ENCODE assay signal across 1 cellular context in the genomic region with DNA sequence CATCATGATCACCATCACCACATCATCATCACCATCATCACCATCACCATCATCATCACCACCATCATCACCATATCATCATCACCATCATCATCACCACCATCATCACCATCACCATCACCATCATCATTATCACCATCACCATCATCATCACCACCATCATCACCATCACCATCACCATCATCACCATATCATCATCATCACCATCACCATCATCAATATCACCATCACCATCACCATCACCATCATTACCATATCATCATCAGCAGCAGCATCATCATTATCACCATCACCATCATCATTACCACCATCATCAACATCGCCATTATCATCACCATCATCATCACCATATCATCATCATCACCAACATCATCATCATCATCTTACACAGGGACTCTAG.
TF ChIP-seq lines count a peak whose summit lies in the region.

No MANE protein-coding gene starts in this region.

TF ChIP-seq in HEK293, 187 proteins besides CTCF, POLR2A, EP300 and RAD21 (continued from another document and continues in another):
- TF ChIP-seq, protein P1, sequence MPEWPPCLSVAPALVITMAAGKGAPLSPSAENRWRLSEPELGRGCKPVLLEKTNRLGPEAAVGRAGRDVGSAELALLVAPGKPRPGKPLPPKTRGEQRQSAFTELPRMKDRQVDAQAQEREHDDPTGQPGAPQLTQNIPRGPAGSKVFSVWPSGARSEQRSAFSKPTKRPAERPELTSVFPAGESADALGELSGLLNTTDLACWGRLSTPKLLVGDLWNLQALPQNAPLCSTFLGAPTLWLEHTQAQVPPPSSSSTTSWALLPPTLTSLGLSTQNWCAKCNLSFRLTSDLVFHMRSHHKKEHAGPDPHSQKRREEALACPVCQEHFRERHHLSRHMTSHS (tag by site-specific recombination; IDR thresholded peaks at IDR 0.05), result peak; percentile 32
- TF ChIP-seq, protein P2, sequence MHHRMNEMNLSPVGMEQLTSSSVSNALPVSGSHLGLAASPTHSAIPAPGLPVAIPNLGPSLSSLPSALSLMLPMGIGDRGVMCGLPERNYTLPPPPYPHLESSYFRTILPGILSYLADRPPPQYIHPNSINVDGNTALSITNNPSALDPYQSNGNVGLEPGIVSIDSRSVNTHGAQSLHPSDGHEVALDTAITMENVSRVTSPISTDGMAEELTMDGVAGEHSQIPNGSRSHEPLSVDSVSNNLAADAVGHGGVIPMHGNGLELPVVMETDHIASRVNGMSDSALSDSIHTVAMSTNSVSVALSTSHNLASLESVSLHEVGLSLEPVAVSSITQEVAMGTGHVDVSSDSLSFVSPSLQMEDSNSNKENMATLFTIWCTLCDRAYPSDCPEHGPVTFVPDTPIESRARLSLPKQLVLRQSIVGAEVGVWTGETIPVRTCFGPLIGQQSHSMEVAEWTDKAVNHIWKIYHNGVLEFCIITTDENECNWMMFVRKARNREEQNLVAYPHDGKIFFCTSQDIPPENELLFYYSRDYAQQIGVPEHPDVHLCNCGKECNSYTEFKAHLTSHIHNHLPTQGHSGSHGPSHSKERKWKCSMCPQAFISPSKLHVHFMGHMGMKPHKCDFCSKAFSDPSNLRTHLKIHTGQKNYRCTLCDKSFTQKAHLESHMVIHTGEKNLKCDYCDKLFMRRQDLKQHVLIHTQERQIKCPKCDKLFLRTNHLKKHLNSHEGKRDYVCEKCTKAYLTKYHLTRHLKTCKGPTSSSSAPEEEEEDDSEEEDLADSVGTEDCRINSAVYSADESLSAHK (tag by site-specific recombination; IDR thresholded peaks at IDR 0.05), result no peak
- TF ChIP-seq, protein P3, sequence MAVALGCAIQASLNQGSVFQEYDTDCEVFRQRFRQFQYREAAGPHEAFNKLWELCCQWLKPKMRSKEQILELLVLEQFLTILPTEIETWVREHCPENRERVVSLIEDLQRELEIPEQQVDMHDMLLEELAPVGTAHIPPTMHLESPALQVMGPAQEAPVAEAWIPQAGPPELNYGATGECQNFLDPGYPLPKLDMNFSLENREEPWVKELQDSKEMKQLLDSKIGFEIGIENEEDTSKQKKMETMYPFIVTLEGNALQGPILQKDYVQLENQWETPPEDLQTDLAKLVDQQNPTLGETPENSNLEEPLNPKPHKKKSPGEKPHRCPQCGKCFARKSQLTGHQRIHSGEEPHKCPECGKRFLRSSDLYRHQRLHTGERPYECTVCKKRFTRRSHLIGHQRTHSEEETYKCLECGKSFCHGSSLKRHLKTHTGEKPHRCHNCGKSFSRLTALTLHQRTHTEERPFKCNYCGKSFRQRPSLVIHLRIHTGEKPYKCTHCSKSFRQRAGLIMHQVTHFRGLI (tag by site-specific recombination; IDR thresholded peaks at IDR 0.05), result no peak
- TF ChIP-seq ZNF121 (tag by site-specific recombination; IDR thresholded peaks at IDR 0.05) (no peak), ZNF791 (tag by site-specific recombination; IDR thresholded peaks at IDR 0.05) (no peak), ZNF677 (tag by site-specific recombination; IDR thresholded peaks at IDR 0.05) (no peak), ZNF830 (tag by site-specific recombination; IDR thresholded peaks at IDR 0.05; ENCODE audit: low read depth) (no peak), ZNF571 (tag by site-specific recombination; IDR thresholded peaks at IDR 0.05) (0 out of 2 replicates have a peak, but pooled peaks have one; percentile 66), ZNF174 (tag by site-specific recombination; IDR thresholded peaks at IDR 0.05) (no peak), ZNF707 (tag by site-specific recombination; IDR thresholded peaks at IDR 0.05) (peak; percentile 63), ZNF514 (tag by site-specific recombination; IDR thresholded peaks at IDR 0.05) (peak; percentile 78), TCF7L2 (IDR thresholded peaks at IDR 0.05; ENCODE audit: borderline replicate concordance, low read depth, low read length) (no peak), ZNF510 (tag by site-specific recombination; IDR thresholded peaks at IDR 0.05; ENCODE audit: insufficient replicate concordance) (no peak), ZNF239 (tag by site-specific recombination; IDR thresholded peaks at IDR 0.05) (no peak), ZBTB17 (tag by site-specific recombination; IDR thresholded peaks at IDR 0.05) (no peak), ZNF776 (tag by site-specific recombination; IDR thresholded peaks at IDR 0.05; ENCODE audit: borderline replicate concordance) (no peak), ZNF211 (tag by site-specific recombination; IDR thresholded peaks at IDR 0.05; ENCODE audit: low read depth) (no peak), ZNF768 (tag by site-specific recombination; IDR thresholded peaks at IDR 0.05) (no peak), OVOL3 (tag by site-specific recombination; IDR thresholded peaks at IDR 0.05) (no peak), ZNF16 (tag by site-specific recombination; IDR thresholded peaks at IDR 0.05; ENCODE audit: low read depth) (no peak), ZNF48 (tag by site-specific recombination; IDR thresholded peaks at IDR 0.05) (no peak), ZNF658 (tag by site-specific recombination; IDR thresholded peaks at IDR 0.05) (peak; percentile 96)
- TF ChIP-seq, protein P4, sequence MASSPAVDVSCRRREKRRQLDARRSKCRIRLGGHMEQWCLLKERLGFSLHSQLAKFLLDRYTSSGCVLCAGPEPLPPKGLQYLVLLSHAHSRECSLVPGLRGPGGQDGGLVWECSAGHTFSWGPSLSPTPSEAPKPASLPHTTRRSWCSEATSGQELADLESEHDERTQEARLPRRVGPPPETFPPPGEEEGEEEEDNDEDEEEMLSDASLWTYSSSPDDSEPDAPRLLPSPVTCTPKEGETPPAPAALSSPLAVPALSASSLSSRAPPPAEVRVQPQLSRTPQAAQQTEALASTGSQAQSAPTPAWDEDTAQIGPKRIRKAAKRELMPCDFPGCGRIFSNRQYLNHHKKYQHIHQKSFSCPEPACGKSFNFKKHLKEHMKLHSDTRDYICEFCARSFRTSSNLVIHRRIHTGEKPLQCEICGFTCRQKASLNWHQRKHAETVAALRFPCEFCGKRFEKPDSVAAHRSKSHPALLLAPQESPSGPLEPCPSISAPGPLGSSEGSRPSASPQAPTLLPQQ (tag by site-specific recombination; IDR thresholded peaks at IDR 0.05), result no peak
- TF ChIP-seq, protein P5, sequence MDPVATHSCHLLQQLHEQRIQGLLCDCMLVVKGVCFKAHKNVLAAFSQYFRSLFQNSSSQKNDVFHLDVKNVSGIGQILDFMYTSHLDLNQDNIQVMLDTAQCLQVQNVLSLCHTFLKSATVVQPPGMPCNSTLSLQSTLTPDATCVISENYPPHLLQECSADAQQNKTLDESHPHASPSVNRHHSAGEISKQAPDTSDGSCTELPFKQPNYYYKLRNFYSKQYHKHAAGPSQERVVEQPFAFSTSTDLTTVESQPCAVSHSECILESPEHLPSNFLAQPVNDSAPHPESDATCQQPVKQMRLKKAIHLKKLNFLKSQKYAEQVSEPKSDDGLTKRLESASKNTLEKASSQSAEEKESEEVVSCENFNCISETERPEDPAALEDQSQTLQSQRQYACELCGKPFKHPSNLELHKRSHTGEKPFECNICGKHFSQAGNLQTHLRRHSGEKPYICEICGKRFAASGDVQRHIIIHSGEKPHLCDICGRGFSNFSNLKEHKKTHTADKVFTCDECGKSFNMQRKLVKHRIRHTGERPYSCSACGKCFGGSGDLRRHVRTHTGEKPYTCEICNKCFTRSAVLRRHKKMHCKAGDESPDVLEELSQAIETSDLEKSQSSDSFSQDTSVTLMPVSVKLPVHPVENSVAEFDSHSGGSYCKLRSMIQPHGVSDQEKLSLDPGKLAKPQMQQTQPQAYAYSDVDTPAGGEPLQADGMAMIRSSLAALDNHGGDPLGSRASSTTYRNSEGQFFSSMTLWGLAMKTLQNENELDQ (tag by site-specific recombination; IDR thresholded peaks at IDR 0.05; ENCODE audit: low read depth), result no peak
- TF ChIP-seq, protein P6, sequence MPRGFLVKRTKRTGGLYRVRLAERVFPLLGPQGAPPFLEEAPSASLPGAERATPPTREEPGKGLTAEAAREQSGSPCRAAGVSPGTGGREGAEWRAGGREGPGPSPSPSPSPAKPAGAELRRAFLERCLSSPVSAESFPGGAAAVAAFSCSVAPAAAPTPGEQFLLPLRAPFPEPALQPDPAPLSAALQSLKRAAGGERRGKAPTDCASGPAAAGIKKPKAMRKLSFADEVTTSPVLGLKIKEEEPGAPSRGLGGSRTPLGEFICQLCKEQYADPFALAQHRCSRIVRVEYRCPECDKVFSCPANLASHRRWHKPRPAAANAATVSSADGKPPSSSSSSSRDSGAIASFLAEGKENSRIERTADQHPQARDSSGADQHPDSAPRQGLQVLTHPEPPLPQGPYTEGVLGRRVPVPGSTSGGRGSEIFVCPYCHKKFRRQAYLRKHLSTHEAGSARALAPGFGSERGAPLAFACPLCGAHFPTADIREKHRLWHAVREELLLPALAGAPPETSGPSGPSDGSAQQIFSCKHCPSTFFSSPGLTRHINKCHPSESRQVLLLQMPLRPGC (tag by site-specific recombination; IDR thresholded peaks at IDR 0.05), result no peak
- TF ChIP-seq, protein P7, sequence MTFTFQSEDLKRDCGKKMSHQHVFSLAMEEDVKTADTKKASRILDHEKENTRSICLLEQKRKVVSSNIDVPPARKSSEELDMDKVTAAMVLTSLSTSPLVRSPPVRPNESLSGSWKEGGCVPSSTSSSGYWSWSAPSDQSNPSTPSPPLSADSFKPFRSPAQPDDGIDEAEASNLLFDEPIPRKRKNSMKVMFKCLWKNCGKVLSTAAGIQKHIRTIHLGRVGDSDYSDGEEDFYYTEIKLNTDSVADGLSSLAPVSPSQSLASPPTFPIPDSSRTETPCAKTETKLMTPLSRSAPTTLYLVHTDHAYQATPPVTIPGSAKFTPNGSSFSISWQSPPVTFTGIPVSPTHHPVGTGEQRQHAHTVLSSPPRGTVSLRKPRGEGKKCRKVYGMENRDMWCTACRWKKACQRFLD (tag by site-specific recombination; IDR thresholded peaks at IDR 0.05), result no peak
- TF ChIP-seq, protein P8, sequence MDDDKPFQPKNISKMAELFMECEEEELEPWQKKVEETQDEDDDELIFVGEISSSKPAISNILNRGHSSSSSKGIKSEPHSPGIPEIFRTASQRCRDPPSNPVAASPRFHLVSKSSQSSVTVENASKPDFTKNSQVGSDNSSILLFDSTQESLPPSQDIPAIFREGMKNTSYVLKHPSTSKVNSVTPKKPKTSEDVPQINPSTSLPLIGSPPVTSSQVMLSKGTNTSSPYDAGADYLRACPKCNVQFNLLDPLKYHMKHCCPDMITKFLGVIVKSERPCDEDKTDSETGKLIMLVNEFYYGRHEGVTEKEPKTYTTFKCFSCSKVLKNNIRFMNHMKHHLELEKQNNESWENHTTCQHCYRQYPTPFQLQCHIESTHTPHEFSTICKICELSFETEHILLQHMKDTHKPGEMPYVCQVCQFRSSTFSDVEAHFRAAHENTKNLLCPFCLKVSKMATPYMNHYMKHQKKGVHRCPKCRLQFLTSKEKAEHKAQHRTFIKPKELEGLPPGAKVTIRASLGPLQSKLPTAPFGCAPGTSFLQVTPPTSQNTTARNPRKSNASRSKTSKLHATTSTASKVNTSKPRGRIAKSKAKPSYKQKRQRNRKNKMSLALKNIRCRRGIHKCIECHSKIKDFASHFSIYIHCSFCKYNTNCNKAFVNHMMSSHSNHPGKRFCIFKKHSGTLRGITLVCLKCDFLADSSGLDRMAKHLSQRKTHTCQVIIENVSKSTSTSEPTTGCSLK (tag by site-specific recombination; IDR thresholded peaks at IDR 0.05), result 0 out of 2 replicates have a peak, but pooled peaks have one; percentile 86
- TF ChIP-seq, protein P9, sequence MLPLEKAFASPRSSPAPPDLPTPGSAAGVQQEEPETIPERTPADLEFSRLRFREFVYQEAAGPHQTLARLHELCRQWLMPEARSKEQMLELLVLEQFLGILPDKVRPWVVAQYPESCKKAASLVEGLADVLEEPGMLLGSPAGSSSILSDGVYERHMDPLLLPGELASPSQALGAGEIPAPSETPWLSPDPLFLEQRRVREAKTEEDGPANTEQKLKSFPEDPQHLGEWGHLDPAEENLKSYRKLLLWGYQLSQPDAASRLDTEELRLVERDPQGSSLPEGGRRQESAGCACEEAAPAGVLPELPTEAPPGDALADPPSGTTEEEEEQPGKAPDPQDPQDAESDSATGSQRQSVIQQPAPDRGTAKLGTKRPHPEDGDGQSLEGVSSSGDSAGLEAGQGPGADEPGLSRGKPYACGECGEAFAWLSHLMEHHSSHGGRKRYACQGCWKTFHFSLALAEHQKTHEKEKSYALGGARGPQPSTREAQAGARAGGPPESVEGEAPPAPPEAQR (tag by site-specific recombination; IDR thresholded peaks at IDR 0.05), result no peak
- TF ChIP-seq, protein P10, sequence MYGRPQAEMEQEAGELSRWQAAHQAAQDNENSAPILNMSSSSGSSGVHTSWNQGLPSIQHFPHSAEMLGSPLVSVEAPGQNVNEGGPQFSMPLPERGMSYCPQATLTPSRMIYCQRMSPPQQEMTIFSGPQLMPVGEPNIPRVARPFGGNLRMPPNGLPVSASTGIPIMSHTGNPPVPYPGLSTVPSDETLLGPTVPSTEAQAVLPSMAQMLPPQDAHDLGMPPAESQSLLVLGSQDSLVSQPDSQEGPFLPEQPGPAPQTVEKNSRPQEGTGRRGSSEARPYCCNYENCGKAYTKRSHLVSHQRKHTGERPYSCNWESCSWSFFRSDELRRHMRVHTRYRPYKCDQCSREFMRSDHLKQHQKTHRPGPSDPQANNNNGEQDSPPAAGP (tag by site-specific recombination; IDR thresholded peaks at IDR 0.05), result no peak
- TF ChIP-seq, protein P11, sequence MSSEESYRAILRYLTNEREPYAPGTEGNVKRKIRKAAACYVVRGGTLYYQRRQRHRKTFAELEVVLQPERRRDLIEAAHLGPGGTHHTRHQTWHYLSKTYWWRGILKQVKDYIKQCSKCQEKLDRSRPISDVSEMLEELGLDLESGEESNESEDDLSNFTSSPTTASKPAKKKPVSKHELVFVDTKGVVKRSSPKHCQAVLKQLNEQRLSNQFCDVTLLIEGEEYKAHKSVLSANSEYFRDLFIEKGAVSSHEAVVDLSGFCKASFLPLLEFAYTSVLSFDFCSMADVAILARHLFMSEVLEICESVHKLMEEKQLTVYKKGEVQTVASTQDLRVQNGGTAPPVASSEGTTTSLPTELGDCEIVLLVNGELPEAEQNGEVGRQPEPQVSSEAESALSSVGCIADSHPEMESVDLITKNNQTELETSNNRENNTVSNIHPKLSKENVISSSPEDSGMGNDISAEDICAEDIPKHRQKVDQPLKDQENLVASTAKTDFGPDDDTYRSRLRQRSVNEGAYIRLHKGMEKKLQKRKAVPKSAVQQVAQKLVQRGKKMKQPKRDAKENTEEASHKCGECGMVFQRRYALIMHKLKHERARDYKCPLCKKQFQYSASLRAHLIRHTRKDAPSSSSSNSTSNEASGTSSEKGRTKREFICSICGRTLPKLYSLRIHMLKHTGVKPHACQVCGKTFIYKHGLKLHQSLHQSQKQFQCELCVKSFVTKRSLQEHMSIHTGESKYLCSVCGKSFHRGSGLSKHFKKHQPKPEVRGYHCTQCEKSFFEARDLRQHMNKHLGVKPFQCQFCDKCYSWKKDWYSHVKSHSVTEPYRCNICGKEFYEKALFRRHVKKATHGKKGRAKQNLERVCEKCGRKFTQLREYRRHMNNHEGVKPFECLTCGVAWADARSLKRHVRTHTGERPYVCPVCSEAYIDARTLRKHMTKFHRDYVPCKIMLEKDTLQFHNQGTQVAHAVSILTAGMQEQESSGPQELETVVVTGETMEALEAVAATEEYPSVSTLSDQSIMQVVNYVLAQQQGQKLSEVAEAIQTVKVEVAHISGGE (tag by site-specific recombination; conservative IDR thresholded peaks at IDR 0.05; ENCODE audit: low read depth), result no peak
- TF ChIP-seq, protein P12, sequence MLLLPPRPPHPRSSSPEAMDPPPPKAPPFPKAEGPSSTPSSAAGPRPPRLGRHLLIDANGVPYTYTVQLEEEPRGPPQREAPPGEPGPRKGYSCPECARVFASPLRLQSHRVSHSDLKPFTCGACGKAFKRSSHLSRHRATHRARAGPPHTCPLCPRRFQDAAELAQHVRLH (tag by site-specific recombination; IDR thresholded peaks at IDR 0.05), result no peak
